Comparison of ENCODE assay signal across 1 cellular context in the genomic region with DNA sequence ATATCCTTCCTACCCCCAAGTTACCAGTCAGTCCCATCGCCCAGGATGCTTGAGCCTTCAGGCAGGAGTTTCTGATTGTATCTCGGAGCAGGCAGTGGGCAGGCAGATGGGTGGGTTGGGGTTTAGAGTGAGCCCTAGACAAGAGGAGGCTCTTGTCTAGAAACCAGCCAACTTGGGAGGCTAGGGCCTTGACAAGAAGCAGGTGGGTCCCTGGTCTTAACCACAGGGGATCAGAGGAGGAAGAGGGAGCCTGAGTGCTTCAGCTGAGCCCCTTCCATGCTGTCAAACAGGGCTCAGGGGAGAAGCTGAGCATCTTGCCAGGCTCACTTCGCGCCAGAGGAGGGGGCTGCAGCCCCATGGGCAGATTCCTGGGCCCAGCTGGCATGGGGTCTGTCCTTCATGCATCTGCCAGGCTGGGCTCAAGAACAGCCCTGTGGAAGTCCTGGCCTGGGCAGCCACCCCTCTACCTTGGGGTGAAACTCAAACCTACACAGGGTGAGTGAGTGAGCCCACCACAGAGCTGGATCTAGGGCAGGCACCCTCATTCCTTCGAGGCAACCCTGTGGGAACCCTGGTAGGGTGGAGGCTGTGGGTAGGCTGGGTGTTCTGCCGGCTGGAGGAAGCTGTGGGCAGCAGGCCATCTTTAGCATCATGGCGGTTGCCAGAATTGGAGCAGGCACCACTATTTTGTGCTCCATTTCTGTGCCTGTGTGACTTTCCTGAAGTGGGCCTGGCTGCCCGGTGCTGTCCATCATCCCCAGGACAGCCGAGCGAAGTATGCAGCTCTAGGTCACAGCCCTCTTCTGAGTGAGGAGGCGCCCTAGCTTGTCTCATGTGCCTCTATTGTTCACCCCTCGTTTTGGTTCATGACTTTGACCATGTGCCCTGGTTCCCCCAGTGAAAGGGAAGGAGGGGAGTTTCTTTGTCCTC.
TF ChIP-seq lines count a peak whose summit lies in the region.

No MANE protein-coding gene starts in this region.

TF ChIP-seq in HepG2, 621 proteins besides CTCF, POLR2A, EP300 and RAD21:
- TF ChIP-seq, protein P1, sequence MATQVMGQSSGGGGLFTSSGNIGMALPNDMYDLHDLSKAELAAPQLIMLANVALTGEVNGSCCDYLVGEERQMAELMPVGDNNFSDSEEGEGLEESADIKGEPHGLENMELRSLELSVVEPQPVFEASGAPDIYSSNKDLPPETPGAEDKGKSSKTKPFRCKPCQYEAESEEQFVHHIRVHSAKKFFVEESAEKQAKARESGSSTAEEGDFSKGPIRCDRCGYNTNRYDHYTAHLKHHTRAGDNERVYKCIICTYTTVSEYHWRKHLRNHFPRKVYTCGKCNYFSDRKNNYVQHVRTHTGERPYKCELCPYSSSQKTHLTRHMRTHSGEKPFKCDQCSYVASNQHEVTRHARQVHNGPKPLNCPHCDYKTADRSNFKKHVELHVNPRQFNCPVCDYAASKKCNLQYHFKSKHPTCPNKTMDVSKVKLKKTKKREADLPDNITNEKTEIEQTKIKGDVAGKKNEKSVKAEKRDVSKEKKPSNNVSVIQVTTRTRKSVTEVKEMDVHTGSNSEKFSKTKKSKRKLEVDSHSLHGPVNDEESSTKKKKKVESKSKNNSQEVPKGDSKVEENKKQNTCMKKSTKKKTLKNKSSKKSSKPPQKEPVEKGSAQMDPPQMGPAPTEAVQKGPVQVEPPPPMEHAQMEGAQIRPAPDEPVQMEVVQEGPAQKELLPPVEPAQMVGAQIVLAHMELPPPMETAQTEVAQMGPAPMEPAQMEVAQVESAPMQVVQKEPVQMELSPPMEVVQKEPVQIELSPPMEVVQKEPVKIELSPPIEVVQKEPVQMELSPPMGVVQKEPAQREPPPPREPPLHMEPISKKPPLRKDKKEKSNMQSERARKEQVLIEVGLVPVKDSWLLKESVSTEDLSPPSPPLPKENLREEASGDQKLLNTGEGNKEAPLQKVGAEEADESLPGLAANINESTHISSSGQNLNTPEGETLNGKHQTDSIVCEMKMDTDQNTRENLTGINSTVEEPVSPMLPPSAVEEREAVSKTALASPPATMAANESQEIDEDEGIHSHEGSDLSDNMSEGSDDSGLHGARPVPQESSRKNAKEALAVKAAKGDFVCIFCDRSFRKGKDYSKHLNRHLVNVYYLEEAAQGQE (IDR thresholded peaks at IDR 0.05; ENCODE audit: borderline replicate concordance in 1 of 2, low read depth in 1 of 2, low read length in 2 of 2) = no peak
- TF ChIP-seq, protein P2, sequence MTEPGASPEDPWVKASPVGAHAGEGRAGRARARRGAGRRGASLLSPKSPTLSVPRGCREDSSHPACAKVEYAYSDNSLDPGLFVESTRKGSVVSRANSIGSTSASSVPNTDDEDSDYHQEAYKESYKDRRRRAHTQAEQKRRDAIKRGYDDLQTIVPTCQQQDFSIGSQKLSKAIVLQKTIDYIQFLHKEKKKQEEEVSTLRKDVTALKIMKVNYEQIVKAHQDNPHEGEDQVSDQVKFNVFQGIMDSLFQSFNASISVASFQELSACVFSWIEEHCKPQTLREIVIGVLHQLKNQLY (CRISPR knock-in tag; IDR thresholded peaks at IDR 0.05) = no peak
- TF ChIP-seq, protein P3, sequence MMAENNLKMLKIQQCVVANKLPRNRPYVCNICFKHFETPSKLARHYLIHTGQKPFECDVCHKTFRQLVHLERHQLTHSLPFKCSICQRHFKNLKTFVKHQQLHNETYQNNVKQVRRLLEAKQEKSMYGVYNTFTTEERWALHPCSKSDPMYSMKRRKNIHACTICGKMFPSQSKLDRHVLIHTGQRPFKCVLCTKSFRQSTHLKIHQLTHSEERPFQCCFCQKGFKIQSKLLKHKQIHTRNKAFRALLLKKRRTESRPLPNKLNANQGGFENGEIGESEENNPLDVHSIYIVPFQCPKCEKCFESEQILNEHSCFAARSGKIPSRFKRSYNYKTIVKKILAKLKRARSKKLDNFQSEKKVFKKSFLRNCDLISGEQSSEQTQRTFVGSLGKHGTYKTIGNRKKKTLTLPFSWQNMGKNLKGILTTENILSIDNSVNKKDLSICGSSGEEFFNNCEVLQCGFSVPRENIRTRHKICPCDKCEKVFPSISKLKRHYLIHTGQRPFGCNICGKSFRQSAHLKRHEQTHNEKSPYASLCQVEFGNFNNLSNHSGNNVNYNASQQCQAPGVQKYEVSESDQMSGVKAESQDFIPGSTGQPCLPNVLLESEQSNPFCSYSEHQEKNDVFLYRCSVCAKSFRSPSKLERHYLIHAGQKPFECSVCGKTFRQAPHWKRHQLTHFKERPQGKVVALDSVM (CRISPR knock-in tag; IDR thresholded peaks at IDR 0.05) = no peak
- TF ChIP-seq KDM1A (CRISPR knock-in tag; IDR thresholded peaks at IDR 0.05) (no peak), ARNT2 (CRISPR knock-in tag; IDR thresholded peaks at IDR 0.05; ENCODE audit: low read depth) (no peak), ZNF282 (IDR thresholded peaks at IDR 0.05; ENCODE audit: partially characterized antibody) (no peak), ZNF20 (CRISPR knock-in tag; IDR thresholded peaks at IDR 0.05) (no peak), ZNF879 (CRISPR knock-in tag; IDR thresholded peaks at IDR 0.05) (no peak), SP2 (CRISPR knock-in tag; IDR thresholded peaks at IDR 0.05) (no peak), RFX3 (CRISPR knock-in tag; IDR thresholded peaks at IDR 0.05) (no peak), ZFP62 (CRISPR knock-in tag; IDR thresholded peaks at IDR 0.05) (no peak)
- TF ChIP-seq, protein P4, sequence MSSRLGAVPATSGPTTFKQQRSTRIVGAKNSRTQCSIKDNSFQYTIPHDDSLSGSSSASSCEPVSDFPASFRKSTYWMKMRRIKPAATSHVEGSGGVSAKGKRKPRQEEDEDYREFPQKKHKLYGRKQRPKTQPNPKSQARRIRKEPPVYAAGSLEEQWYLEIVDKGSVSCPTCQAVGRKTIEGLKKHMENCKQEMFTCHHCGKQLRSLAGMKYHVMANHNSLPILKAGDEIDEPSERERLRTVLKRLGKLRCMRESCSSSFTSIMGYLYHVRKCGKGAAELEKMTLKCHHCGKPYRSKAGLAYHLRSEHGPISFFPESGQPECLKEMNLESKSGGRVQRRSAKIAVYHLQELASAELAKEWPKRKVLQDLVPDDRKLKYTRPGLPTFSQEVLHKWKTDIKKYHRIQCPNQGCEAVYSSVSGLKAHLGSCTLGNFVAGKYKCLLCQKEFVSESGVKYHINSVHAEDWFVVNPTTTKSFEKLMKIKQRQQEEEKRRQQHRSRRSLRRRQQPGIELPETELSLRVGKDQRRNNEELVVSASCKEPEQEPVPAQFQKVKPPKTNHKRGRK (CRISPR knock-in tag; IDR thresholded peaks at IDR 0.05) = no peak
- TF ChIP-seq, protein P5, sequence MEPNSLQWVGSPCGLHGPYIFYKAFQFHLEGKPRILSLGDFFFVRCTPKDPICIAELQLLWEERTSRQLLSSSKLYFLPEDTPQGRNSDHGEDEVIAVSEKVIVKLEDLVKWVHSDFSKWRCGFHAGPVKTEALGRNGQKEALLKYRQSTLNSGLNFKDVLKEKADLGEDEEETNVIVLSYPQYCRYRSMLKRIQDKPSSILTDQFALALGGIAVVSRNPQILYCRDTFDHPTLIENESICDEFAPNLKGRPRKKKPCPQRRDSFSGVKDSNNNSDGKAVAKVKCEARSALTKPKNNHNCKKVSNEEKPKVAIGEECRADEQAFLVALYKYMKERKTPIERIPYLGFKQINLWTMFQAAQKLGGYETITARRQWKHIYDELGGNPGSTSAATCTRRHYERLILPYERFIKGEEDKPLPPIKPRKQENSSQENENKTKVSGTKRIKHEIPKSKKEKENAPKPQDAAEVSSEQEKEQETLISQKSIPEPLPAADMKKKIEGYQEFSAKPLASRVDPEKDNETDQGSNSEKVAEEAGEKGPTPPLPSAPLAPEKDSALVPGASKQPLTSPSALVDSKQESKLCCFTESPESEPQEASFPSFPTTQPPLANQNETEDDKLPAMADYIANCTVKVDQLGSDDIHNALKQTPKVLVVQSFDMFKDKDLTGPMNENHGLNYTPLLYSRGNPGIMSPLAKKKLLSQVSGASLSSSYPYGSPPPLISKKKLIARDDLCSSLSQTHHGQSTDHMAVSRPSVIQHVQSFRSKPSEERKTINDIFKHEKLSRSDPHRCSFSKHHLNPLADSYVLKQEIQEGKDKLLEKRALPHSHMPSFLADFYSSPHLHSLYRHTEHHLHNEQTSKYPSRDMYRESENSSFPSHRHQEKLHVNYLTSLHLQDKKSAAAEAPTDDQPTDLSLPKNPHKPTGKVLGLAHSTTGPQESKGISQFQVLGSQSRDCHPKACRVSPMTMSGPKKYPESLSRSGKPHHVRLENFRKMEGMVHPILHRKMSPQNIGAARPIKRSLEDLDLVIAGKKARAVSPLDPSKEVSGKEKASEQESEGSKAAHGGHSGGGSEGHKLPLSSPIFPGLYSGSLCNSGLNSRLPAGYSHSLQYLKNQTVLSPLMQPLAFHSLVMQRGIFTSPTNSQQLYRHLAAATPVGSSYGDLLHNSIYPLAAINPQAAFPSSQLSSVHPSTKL (CRISPR knock-in tag; IDR thresholded peaks at IDR 0.05) = no peak
- TF ChIP-seq, protein P6, sequence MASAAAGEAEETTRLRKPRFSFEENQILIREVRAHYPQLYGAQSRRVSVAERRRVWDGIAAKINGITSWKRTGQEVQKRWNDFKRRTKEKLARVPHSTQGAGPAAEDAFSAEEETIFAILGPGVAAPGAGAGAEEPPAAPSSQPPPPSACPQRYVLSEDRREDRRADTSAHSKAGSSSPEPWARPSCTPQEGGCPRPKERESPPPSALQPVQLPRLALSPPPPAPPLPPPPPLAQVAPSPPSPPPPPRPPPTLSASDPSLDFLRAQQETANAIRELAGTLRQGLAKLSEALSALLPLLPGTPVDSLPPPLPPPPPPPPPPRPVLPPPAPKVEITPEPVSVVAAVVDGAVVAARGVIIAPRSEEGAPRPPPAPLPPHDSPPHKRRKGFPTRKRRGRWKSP (CRISPR knock-in tag; IDR thresholded peaks at IDR 0.05) = no peak
